1 cellular context compared by ENCODE assay signal in genomic region chr2:177618270-177619253, GRCh38.
TF ChIP-seq lines count a peak whose summit lies in the region.

No MANE protein-coding gene starts in this region.

TF ChIP-seq in HepG2, 621 proteins besides CTCF, POLR2A, EP300 and RAD21 (continued from another document and continues in another):
- TF ChIP-seq MLX (CRISPR knock-in tag; IDR thresholded peaks at IDR 0.05) (peak; percentile 45; the same call in 1 of the 2 replicates), ZNF766 (CRISPR knock-in tag; IDR thresholded peaks at IDR 0.05; ENCODE audit: borderline replicate concordance) (no peak), ARNT2 (CRISPR knock-in tag; IDR thresholded peaks at IDR 0.05; ENCODE audit: low read depth) (peak; percentile 77; the same call in 1 of the 2 replicates), GTF2F1 (IDR thresholded peaks at IDR 0.05; ENCODE audit: low read length) (peak; percentile 48; the same call in 1 of the 2 replicates), ZBED4 (CRISPR knock-in tag; IDR thresholded peaks at IDR 0.05; ENCODE audit: borderline replicate concordance) (peak; percentile 37), HOXA3 (CRISPR knock-in tag; IDR thresholded peaks at IDR 0.05) (peak; percentile 81), KLF6 (CRISPR knock-in tag; IDR thresholded peaks at IDR 0.05) (0 out of 2 replicates have a peak, but pooled peaks have one; percentile 80), FOXK2 (IDR thresholded peaks at IDR 0.05) (0 out of 2 replicates have a peak, but pooled peaks have one; percentile 18), ZNF687 (CRISPR knock-in tag; IDR thresholded peaks at IDR 0.05) (peak; percentile 95), ZFP36L2 (CRISPR knock-in tag; IDR thresholded peaks at IDR 0.05) (peak; percentile 0; the same call in 1 of the 2 replicates), ZNF382 (CRISPR knock-in tag; IDR thresholded peaks at IDR 0.05; ENCODE audit: borderline replicate concordance) (no peak), PRDM4 (CRISPR knock-in tag; IDR thresholded peaks at IDR 0.05; ENCODE audit: borderline replicate concordance) (peak; percentile 33; the same call in 1 of the 2 replicates), ZNF232 (CRISPR knock-in tag; IDR thresholded peaks at IDR 0.05; ENCODE audit: borderline replicate concordance) (peak; percentile 76; the same call in 1 of the 2 replicates), FOXP1 (IDR thresholded peaks at IDR 0.05) (no peak), FOXP1 (CRISPR knock-in tag; IDR thresholded peaks at IDR 0.05) (peak; percentile 12; the same call in 1 of the 2 replicates), SPEN (CRISPR knock-in tag; IDR thresholded peaks at IDR 0.05; ENCODE audit: low read depth) (peak; percentile 69), ZBTB7B (CRISPR knock-in tag; IDR thresholded peaks at IDR 0.05) (peak; percentile 83; the same call in 1 of the 2 replicates), JARID2 (CRISPR knock-in tag; IDR thresholded peaks at IDR 0.05; ENCODE audit: insufficient replicate concordance) (peak; percentile 62), ZFP91 (CRISPR knock-in tag; IDR thresholded peaks at IDR 0.05; ENCODE audit: borderline replicate concordance) (peak; percentile 96), ATF6 (CRISPR knock-in tag; conservative IDR thresholded peaks at IDR 0.05) (no peak), FOXK1 (CRISPR knock-in tag; IDR thresholded peaks at IDR 0.05; ENCODE audit: borderline replicate concordance, low read depth) (peak; percentile 83; the same call in 1 of the 2 replicates), ZNF777 (CRISPR knock-in tag; IDR thresholded peaks at IDR 0.05) (peak; percentile 100), CEBPG (CRISPR knock-in tag; IDR thresholded peaks at IDR 0.05) (peak; percentile 49; the same call in 1 of the 2 replicates), CENPT (CRISPR knock-in tag; IDR thresholded peaks at IDR 0.05; ENCODE audit: low read depth) (0 out of 2 replicates have a peak, but pooled peaks have one; percentile 17), ARNTL (CRISPR knock-in tag; IDR thresholded peaks at IDR 0.05) (peak; percentile 22; the same call in 1 of the 2 replicates), ZFP90 (CRISPR knock-in tag; IDR thresholded peaks at IDR 0.05; ENCODE audit: borderline replicate concordance) (peak; percentile 80), GPN1 (CRISPR knock-in tag; IDR thresholded peaks at IDR 0.05; ENCODE audit: borderline replicate concordance) (peak; percentile 47; the same call in 1 of the 2 replicates), KLF16 (CRISPR knock-in tag; IDR thresholded peaks at IDR 0.05) (peak in 1 of 2 experiments; percentile 76; a peak in 1 of 4 replicates), ZNF547 (CRISPR knock-in tag; IDR thresholded peaks at IDR 0.05) (peak; percentile 85; the same call in 1 of the 2 replicates), HIVEP1 (CRISPR knock-in tag; IDR thresholded peaks at IDR 0.05) (peak; percentile 95), ZMAT3 (CRISPR knock-in tag; conservative IDR thresholded peaks at IDR 0.05) (peak; percentile 54; the same call in 1 of the 2 replicates), KAT7 (CRISPR knock-in tag; IDR thresholded peaks at IDR 0.05; ENCODE audit: borderline replicate concordance) (peak; percentile 83; the same call in 1 of the 2 replicates), MXD4 (CRISPR knock-in tag; IDR thresholded peaks at IDR 0.05) (peak; percentile 86), TFE3 (CRISPR knock-in tag; IDR thresholded peaks at IDR 0.05) (peak; percentile 29; the same call in 1 of the 2 replicates), TFDP2 (CRISPR knock-in tag; IDR thresholded peaks at IDR 0.05) (peak; percentile 61), ZNF574 (CRISPR knock-in tag; IDR thresholded peaks at IDR 0.05) (peak; percentile 86), PRPF4 (IDR thresholded peaks at IDR 0.05; ENCODE audit: low read depth, low read length, poor library complexity, severe bottlenecking) (no peak), ZBTB38 (CRISPR knock-in tag; IDR thresholded peaks at IDR 0.05) (peak; percentile 73)
